ENCODE assay signal across 24 cellular contexts in the genomic region with DNA sequence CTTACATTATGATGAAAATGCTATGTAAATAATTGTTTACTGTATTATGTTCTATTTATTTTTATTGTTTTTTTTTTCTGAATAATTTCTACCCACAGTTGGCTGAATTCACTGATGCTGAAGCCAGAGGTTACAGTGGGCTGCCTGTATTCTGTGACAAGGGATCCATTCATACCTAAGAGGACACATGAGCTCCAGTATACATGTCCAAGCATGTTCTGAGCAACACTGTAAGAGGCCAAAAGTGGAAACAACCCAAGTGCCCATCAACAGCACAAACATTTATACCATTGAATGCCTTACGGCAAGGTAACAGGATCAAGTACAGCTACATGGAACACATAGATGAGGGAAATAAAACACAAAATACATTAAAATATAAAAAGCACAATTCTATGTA. TPM values are rescaled to one million over a fixed set of nuclear protein-coding genes. Genes with fewer than 3 reads are reported as not detected.
DNase-seq lines count a peak whose midpoint lies in the region; ATAC-seq and TF ChIP-seq lines count a peak whose summit lies in the region.
"Had no signal": no experiment of that assay in that cellular context is flagged by ENCODE, and none has a peak within 500 bp of the region (broad histone marks: within the 10 kb centered on the region; RNA-seq: fewer than 3 reads in every experiment).

No MANE protein-coding gene starts in this region.

- H3K36me3 ChIP-seq in upper lobe of right lung, result no peaks in the 10 kb centered on the region
- H3K36me3 ChIP-seq: esophagus muscularis mucosa, gastroesophageal sphincter had no signal

- TF ChIP-seq CTCF in upper lobe of right lung (IDR thresholded peaks at IDR 0.05), result no peak

- no peaks in the 10 kb centered on the region for H3K27me3 ChIP-seq in upper lobe of right lung
- H3K27me3 ChIP-seq: gastroesophageal sphincter had no signal

- no peak overlapping the region for H3K27ac ChIP-seq in upper lobe of right lung
- H3K27ac ChIP-seq: esophagus muscularis mucosa had no signal

- H3K4me1 ChIP-seq in upper lobe of right lung, result peaks cover 19% of the 10 kb centered on the region

- H3K4me3 ChIP-seq in upper lobe of right lung, result no peak overlapping the region
- H3K4me3 ChIP-seq: esophagus muscularis mucosa, gastroesophageal sphincter, lung had no signal

- DNase-seq in COLO829 (ENCODE audit: low spot score) (peak; percentile 60), DMS79 (lab: John Stamatoyannopoulos, UW) (peak; percentile 96), NCI-H510A treated with DMSO at 0.1 percent for 48 hours (lab: John Stamatoyannopoulos, UW) (peak; percentile 2), foreskin melanocyte (peak; percentile 46), upper lobe of right lung (no peak)
- DNase-seq: activated CD4-positive, alpha-beta T cell treated with anti-CD3 and anti-CD28 coated beads, Interleukin-2, amount 50 U/mL, for 48 hours; activated gamma-delta T cell; activated naive CD8-positive, alpha-beta T cell treated with anti-CD3 and anti-CD28 coated beads, Interleukin-2, amount 50 U/mL, for 24 hours; CD4-positive, CD25-positive, alpha-beta regulatory T cell; DMS 273 treated with DMSO at 0.1 percent for 48 hours; effector CD8-positive, alpha-beta T cell; Karpas-422; NCI-H226; small intestine; stimulated activated CD4-positive, alpha-beta T cell treated with anti-CD3 and anti-CD28 coated beads, Interleukin-2, amount 100 ng/mL, for 24 hours had no signal

- intact Hi-C loops in upper lobe of right lung (cut with DNase I), result no loop called here

- H3K9me3 ChIP-seq in upper lobe of right lung, result no peaks in the 10 kb centered on the region
- H3K9me3 ChIP-seq: esophagus muscularis mucosa, gastroesophageal sphincter had no signal

- ATAC-seq in upper lobe of right lung, result no peak
- ATAC-seq in HG03025 (IDR thresholded peaks at IDR 0.05; ENCODE audit: low FRiP score, unreplicated experiment), result no peak
- ATAC-seq in HG03442 (IDR thresholded peaks at IDR 0.05; ENCODE audit: unreplicated experiment), result no peak
- ATAC-seq: activated naive CD8-positive, alpha-beta T cell treated with anti-CD3 and anti-CD28 coated beads, Interleukin-2, amount 50 U/mL, for 24 hours; gastroesophageal sphincter; stimulated activated effector memory CD8-positive, alpha-beta T cell treated with anti-CD3 and anti-CD28 coated beads, Interleukin-12 subunit alpha, Interleukin-12 subunit beta, amount 100 ng/mL, for 72 hours had no signal

RNA-seq across cellular contexts. Expression of a gene that starts 1.4 kb away (rescaled TPM):
- 42.2 TPM for total RNA-seq in upper lobe of right lung

RNA-seq across cellular contexts. Expression of a gene that starts 16.1 kb away (rescaled TPM):
- not detected for total RNA-seq in upper lobe of right lung
- total RNA-seq: CD4-positive, CD25-positive, alpha-beta regulatory T cell; chondrocyte; esophagus muscularis mucosa; kidney epithelial cell; lung; temporal lobe had no signal

RNA-seq across cellular contexts. Expression of a gene that starts 24.3 kb away (rescaled TPM):
- total RNA-seq in upper lobe of right lung, result 32.2 TPM

RNA-seq across cellular contexts. Expression of a gene that starts 40.3 kb away (rescaled TPM):
- not detected for total RNA-seq in upper lobe of right lung
- total RNA-seq: CD4-positive, CD25-positive, alpha-beta regulatory T cell; chondrocyte; esophagus muscularis mucosa; gastroesophageal sphincter; kidney epithelial cell; lung; temporal lobe had no signal
